17 cellular contexts compared by ENCODE assay signal in genomic region chr4:113173865-113174264, GRCh38.
"Had no signal": no experiment of that assay in that cellular context is flagged by ENCODE, and none has a peak within 500 bp of the region (broad histone marks: within the 10 kb centered on the region; RNA-seq: fewer than 3 reads in every experiment).

No MANE protein-coding gene starts in this region.

- H3K27me3 ChIP-seq: breast epithelium, gastroesophageal sphincter, heart right ventricle, thyroid gland had no signal

- H3K9ac ChIP-seq: parathyroid adenoma had no signal

- H3K9me3 ChIP-seq: breast epithelium, gastroesophageal sphincter, heart right ventricle, lower lobe of right lung, thyroid gland had no signal

- ATAC-seq: activated naive CD8-positive, alpha-beta T cell treated with anti-CD3 and anti-CD28 coated beads, Interleukin-2, amount 50 U/mL, for 24 hours; activated T-helper 17 cell treated with anti-CD3 and anti-CD28 coated beads, Interleukin-2, amount 50 U/mL, for 72 hours; gastroesophageal sphincter; heart right ventricle; lower lobe of right lung; stimulated activated memory B cell treated with anti-CD40 and anti-IgM and Interleukin-4, amounts not matched to agents 10 μg/mL and 1 μg/mL and 100 μg/mL, for 72 hours had no signal

- H3K4me3 ChIP-seq: breast epithelium, gastroesophageal sphincter, heart right ventricle, lower lobe of right lung, thyroid gland had no signal

- H3K4me1 ChIP-seq: breast epithelium, lower lobe of right lung, parathyroid adenoma had no signal

- H3K9me3 Mint-ChIP-seq: activated CD4-positive, alpha-beta T cell treated with anti-CD3 and anti-CD28 coated beads, Interleukin-2, amount 10 ng/mL, durations not matched to agents 7 days and 5 days; activated naive CD4-positive, alpha-beta T cell treated with anti-CD3 and anti-CD28 coated beads for 36 hours; activated naive CD8-positive, alpha-beta T cell treated with anti-CD3 and anti-CD28 coated beads, Interleukin-2, amount 50 U/mL, for 24 hours; activated T-helper 17 cell treated with anti-CD3 and anti-CD28 coated beads, Interleukin-2, amount 50 U/mL, for 72 hours; dendritic cell treated with granulocyte-macrophage colony-stimulating factor and Interleukin-4, amounts not matched to agents 40 ng/mL and 50 ng/mL, for 4 days; stimulated activated memory B cell treated with anti-CD40 and anti-IgM and Interleukin-4, amounts not matched to agents 10 μg/mL and 1 μg/mL and 100 μg/mL, for 72 hours had no signal

- H3K4me3 Mint-ChIP-seq: activated CD4-positive, alpha-beta T cell treated with anti-CD3 and anti-CD28 coated beads, Interleukin-2, amount 10 ng/mL, durations not matched to agents 7 days and 5 days; activated naive CD4-positive, alpha-beta T cell treated with anti-CD3 and anti-CD28 coated beads for 36 hours; activated naive CD8-positive, alpha-beta T cell treated with anti-CD3 and anti-CD28 coated beads, Interleukin-2, amount 50 U/mL, for 24 hours; activated T-helper 17 cell treated with anti-CD3 and anti-CD28 coated beads, Interleukin-2, amount 50 U/mL, for 72 hours; dendritic cell treated with granulocyte-macrophage colony-stimulating factor and Interleukin-4, amounts not matched to agents 40 ng/mL and 50 ng/mL, for 4 days; stimulated activated memory B cell treated with anti-CD40 and anti-IgM and Interleukin-4, amounts not matched to agents 10 μg/mL and 1 μg/mL and 100 μg/mL, for 72 hours had no signal

- H3K4me1 Mint-ChIP-seq: activated CD4-positive, alpha-beta T cell treated with anti-CD3 and anti-CD28 coated beads, Interleukin-2, amount 10 ng/mL, durations not matched to agents 7 days and 5 days; activated naive CD8-positive, alpha-beta T cell treated with anti-CD3 and anti-CD28 coated beads, Interleukin-2, amount 50 U/mL, for 24 hours; activated T-helper 17 cell treated with anti-CD3 and anti-CD28 coated beads, Interleukin-2, amount 50 U/mL, for 72 hours; stimulated activated memory B cell treated with anti-CD40 and anti-IgM and Interleukin-4, amounts not matched to agents 10 μg/mL and 1 μg/mL and 100 μg/mL, for 72 hours had no signal

- H3K36me3 ChIP-seq: breast epithelium, gastroesophageal sphincter, lower lobe of right lung, thyroid gland had no signal

- H3K36me3 Mint-ChIP-seq: stimulated activated memory B cell treated with anti-CD40 and anti-IgM and Interleukin-4, amounts not matched to agents 10 μg/mL and 1 μg/mL and 100 μg/mL, for 72 hours had no signal

- H3K79me2 ChIP-seq: parathyroid adenoma had no signal

- H2AFZ ChIP-seq: parathyroid adenoma had no signal

- H3K27ac Mint-ChIP-seq: activated CD4-positive, alpha-beta T cell treated with anti-CD3 and anti-CD28 coated beads, Interleukin-2, amount 10 ng/mL, durations not matched to agents 7 days and 5 days; activated naive CD4-positive, alpha-beta T cell treated with anti-CD3 and anti-CD28 coated beads for 36 hours; activated naive CD8-positive, alpha-beta T cell treated with anti-CD3 and anti-CD28 coated beads, Interleukin-2, amount 50 U/mL, for 24 hours; activated T-helper 17 cell treated with anti-CD3 and anti-CD28 coated beads, Interleukin-2, amount 50 U/mL, for 72 hours; dendritic cell treated with granulocyte-macrophage colony-stimulating factor and Interleukin-4, amounts not matched to agents 40 ng/mL and 50 ng/mL, for 4 days; stimulated activated memory B cell treated with anti-CD40 and anti-IgM and Interleukin-4, amounts not matched to agents 10 μg/mL and 1 μg/mL and 100 μg/mL, for 72 hours had no signal

- H3K27ac ChIP-seq: breast epithelium, gastroesophageal sphincter, heart right ventricle, lower lobe of right lung, parathyroid adenoma, thyroid gland had no signal

- DNase-seq: activated CD4-positive, alpha-beta T cell treated with anti-CD3 and anti-CD28 coated beads, Interleukin-2, amount 10 ng/mL, durations not matched to agents 7 days and 5 days; activated CD4-positive, CD25-positive, alpha-beta regulatory T cell; activated naive CD4-positive, alpha-beta T cell treated with anti-CD3 and anti-CD28 coated beads for 36 hours; activated naive CD8-positive, alpha-beta T cell treated with anti-CD3 and anti-CD28 coated beads, Interleukin-2, amount 50 U/mL, for 24 hours; aorta; heart right ventricle; left cardiac atrium; lower lobe of right lung; midbrain; stimulated activated CD4-positive, alpha-beta T cell treated with anti-CD3 and anti-CD28 coated beads, Interleukin-12 subunit alpha, Interleukin-12 subunit beta, amount 100 ng/mL, for 4 hours; thyroid gland had no signal

- H3K27me3 Mint-ChIP-seq: dendritic cell treated with granulocyte-macrophage colony-stimulating factor and Interleukin-4, amounts not matched to agents 40 ng/mL and 50 ng/mL, for 4 days; stimulated activated memory B cell treated with anti-CD40 and anti-IgM and Interleukin-4, amounts not matched to agents 10 μg/mL and 1 μg/mL and 100 μg/mL, for 72 hours had no signal
